2 cellular contexts compared by ENCODE assay signal in the genomic region with DNA sequence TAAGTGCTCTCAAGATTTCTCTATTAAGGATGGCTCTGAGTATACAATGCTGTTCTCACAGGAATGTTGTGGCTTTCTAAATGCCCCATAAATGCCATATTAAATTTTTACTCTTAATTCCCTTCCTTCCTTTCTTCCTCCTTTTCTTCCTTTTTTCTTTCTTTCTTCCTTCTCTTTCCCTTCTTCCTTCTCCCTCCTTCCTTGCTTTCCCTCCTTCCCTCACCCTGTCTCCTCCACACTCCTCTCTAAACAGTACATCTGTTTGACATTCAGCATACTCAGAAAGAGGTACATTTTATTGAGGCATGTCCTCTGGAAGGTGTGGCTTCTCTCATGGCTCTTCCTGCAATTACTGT.
TF ChIP-seq lines count a peak whose summit lies in the region.

No MANE protein-coding gene starts in this region.

TF ChIP-seq in K562, 482 proteins besides CTCF, POLR2A, EP300 and RAD21:
- TF ChIP-seq, protein P1, sequence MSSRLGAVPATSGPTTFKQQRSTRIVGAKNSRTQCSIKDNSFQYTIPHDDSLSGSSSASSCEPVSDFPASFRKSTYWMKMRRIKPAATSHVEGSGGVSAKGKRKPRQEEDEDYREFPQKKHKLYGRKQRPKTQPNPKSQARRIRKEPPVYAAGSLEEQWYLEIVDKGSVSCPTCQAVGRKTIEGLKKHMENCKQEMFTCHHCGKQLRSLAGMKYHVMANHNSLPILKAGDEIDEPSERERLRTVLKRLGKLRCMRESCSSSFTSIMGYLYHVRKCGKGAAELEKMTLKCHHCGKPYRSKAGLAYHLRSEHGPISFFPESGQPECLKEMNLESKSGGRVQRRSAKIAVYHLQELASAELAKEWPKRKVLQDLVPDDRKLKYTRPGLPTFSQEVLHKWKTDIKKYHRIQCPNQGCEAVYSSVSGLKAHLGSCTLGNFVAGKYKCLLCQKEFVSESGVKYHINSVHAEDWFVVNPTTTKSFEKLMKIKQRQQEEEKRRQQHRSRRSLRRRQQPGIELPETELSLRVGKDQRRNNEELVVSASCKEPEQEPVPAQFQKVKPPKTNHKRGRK (tag; IDR thresholded peaks at IDR 0.05), result peak; percentile 85
- no peak for TF ChIP-seq ZNF311 (CRISPR knock-in tag; IDR thresholded peaks at IDR 0.05)

TF ChIP-seq in HepG2, 621 proteins besides CTCF, POLR2A, EP300 and RAD21:
- TF ChIP-seq, protein P1 (CRISPR knock-in tag; IDR thresholded peaks at IDR 0.05), result peak; percentile 99
- TF ChIP-seq, protein P2, sequence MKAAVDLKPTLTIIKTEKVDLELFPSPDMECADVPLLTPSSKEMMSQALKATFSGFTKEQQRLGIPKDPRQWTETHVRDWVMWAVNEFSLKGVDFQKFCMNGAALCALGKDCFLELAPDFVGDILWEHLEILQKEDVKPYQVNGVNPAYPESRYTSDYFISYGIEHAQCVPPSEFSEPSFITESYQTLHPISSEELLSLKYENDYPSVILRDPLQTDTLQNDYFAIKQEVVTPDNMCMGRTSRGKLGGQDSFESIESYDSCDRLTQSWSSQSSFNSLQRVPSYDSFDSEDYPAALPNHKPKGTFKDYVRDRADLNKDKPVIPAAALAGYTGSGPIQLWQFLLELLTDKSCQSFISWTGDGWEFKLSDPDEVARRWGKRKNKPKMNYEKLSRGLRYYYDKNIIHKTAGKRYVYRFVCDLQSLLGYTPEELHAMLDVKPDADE (CRISPR knock-in tag; IDR thresholded peaks at IDR 0.05), result no peak
